1 cellular context compared by ENCODE assay signal in the genomic region with DNA sequence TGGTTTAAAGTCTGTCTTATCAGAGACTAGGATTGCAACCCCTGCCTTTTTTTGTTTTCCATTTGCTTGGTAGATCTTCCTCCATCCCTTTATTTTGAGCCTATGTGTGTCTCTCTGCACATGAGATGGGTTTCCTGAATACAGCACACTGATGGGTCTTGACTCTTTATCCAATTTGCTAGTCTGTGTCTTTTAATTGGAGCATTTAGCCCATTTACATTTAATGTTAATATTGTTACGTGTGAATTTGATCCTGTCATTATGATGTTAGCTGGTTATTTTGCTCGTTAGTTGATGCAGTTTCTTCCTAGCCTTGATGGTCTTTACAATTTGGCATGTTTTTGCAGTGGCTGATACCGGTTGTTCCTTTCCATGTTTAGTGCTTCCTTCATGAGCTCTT.
DNase-seq lines count a peak whose midpoint lies in the region; ATAC-seq, FAIRE-seq and TF ChIP-seq lines count a peak whose summit lies in the region.
"Not testable (repeated sequence)": the region's sequence is repeated elsewhere in the genome, so short reads cannot be mapped to it uniquely, and the experiment has no call there.

No MANE protein-coding gene starts in this region.

- not testable (repeated sequence) for H3K4me3 ChIP-seq in K562

- not testable (repeated sequence) for BruUV-seq in K562 (replicated peaks; lab: Mats Ljungman, UMichigan)

- H3K9me3 ChIP-seq in K562 (replicated peaks; ENCODE audit: control insufficient read depth, insufficient read depth, low read depth, low read length), result not testable (repeated sequence)

- H3K9ac ChIP-seq in K562 (ENCODE audit: insufficient read depth in 1 of 2, low read depth in 2 of 2, low read length in 2 of 2), result not testable (repeated sequence)

- H3K36me3 ChIP-seq in K562 (ENCODE audit: control insufficient read depth, insufficient read depth, low read length), result not testable (repeated sequence)

- not testable (repeated sequence) for H3K27me3 ChIP-seq in K562 (ENCODE audit: control insufficient read depth in 2 of 2, insufficient read depth in 2 of 2, low read length in 2 of 2)

- TF ChIP-seq RAD21 in K562 (CRISPR knock-in tag; conservative IDR thresholded peaks at IDR 0.05 in 1 of 2, IDR thresholded peaks at IDR 0.05 in 1 of 2), result not testable (repeated sequence)

- H3K4me2 ChIP-seq in K562 (ENCODE audit: insufficient read depth, low read length), result not testable (repeated sequence)

- TF ChIP-seq POLR2A in K562 (conservative IDR thresholded peaks at IDR 0.05), result not testable (repeated sequence)

- not testable (repeated sequence) for FAIRE-seq in K562 (lab: Jason Lieb, UNC)

- DNase-seq in K562 (ENCODE audit: extremely low read depth in 1 of 4, low spot score in 3 of 4), result not testable (repeated sequence)

- H4K20me1 ChIP-seq in K562 (replicated peaks; ENCODE audit: control insufficient read depth, insufficient read depth, low read length), result not testable (repeated sequence)

- in situ Hi-C loops in K562 (cut with MboI), result not testable (repeated sequence)

- not testable (repeated sequence) for H3K9me1 ChIP-seq in K562 (ENCODE audit: control insufficient read depth, insufficient read depth, low read length)

- CTCF ChIA-PET in K562 (lab: Yijun Ruan, JAX; ENCODE audit: low intra/inter-chr PET ratio), result not testable (repeated sequence)

- not testable (repeated sequence) for H3K27ac ChIP-seq in K562 (ENCODE audit: extremely low read depth, low read depth, low read length)

- TF ChIP-seq CTCF in K562 (IDR thresholded peaks at IDR 0.05 in 2 of 3, conservative IDR thresholded peaks at IDR 0.05 in 1 of 3; ENCODE audit: insufficient read depth in 2 of 3, low read depth in 1 of 3, low read length in 3 of 3), result not testable (repeated sequence)

- not testable (repeated sequence) for H3K4me1 ChIP-seq in K562 (replicated peaks in 1 of 2; ENCODE audit: control insufficient read depth in 2 of 2, insufficient read depth in 2 of 2, low read length in 2 of 2)

- ATAC-seq in K562, result not testable (repeated sequence)

- not testable (repeated sequence) for TF ChIP-seq EP300 in K562 (IDR thresholded peaks at IDR 0.05; ENCODE audit: low read length)

- 0% methylated on average over 1 of the region's 3 CpGs for WGBS in K562 (ENCODE audit: insufficient coverage, low coverage, missing lambda C conversion rate)

- not testable (repeated sequence) for H2AFZ ChIP-seq in K562 (ENCODE audit: low read depth, low read length)

- POLR2A ChIA-PET in K562 (lab: Yijun Ruan, JAX), result not testable (repeated sequence)

- not testable (repeated sequence) for H3K79me2 ChIP-seq in K562 (ENCODE audit: control insufficient read depth, insufficient read depth, low read length)

- intact Hi-C loops in K562 (cut with micrococcal nuclease), result not testable (repeated sequence)

TF ChIP-seq in K562, 482 proteins besides CTCF, POLR2A, EP300 and RAD21:
- TF ChIP-seq ZNF354B (CRISPR knock-in tag; IDR thresholded peaks at IDR 0.05), result peak; percentile 56; the same call in 1 of the 2 replicates
- TF ChIP-seq ZNF507 (tag; conservative IDR thresholded peaks at IDR 0.05), result peak; percentile 94
